In genomic region chr18:57436965-57437333, GRCh38 we compare ENCODE assay signal across 11 cellular contexts. TPM values are rescaled to one million over a fixed set of nuclear protein-coding genes. Genes with fewer than 3 reads are reported as not detected.
DNase-seq lines count a peak whose midpoint lies in the region; ATAC-seq, FAIRE-seq and TF ChIP-seq lines count a peak whose summit lies in the region.
"Had no signal": no experiment of that assay in that cellular context is flagged by ENCODE, and none has a peak within 500 bp of the region (broad histone marks: within the 10 kb centered on the region; RNA-seq: fewer than 3 reads in every experiment).

No MANE protein-coding gene starts in this region.

- no peak overlapping the region for H3K9ac ChIP-seq in iPS-15b (ENCODE audit: low read depth, low read length)

- H3K36me3 ChIP-seq in Panc1 (ENCODE audit: control insufficient read depth, insufficient read depth, low read length) (no peaks in the 10 kb centered on the region), iPS-15b (ENCODE audit: control insufficient read depth, insufficient read depth, low read length) (no peaks in the 10 kb centered on the region)
- H3K36me3 ChIP-seq: gastroesophageal sphincter had no signal

- POLR2A ChIA-PET in Panc1 (lab: Charles Lee): no interaction called here

- peak overlapping the region; percentile 48 to 61 for H3K4me3 ChIP-seq in Panc1 (ENCODE audit: low read depth in 2 of 2, low read length in 2 of 2)
- peak overlapping the region; percentile 69 for H3K4me3 ChIP-seq in iPS-15b (ENCODE audit: low read depth, low read length)

- peaks cover 66% of the 10 kb centered on the region for H3K27me3 Mint-ChIP-seq in activated naive CD4-positive, alpha-beta T cell treated with anti-CD3 and anti-CD28 coated beads, Interleukin-2, amount 50 U/mL, for 24 hours
- peaks cover 87% of the 10 kb centered on the region for H3K27me3 Mint-ChIP-seq in stimulated activated memory B cell treated with anti-CD40 and anti-IgM and Interleukin-4, amounts not matched to agents 10 μg/mL and 1 μg/mL and 100 μg/mL, for 72 hours

- CTCF ChIA-PET in Panc1 (lab: Charles Lee): interaction anchor here (0.5 to 2.5 kb wide), 2 partner anchors 44 to 568 kb away, joined by 4 to 11 read pairs; no protein-coding TSS in a partner anchor

- H3K27ac Mint-ChIP-seq in activated naive CD4-positive, alpha-beta T cell treated with anti-CD3 and anti-CD28 coated beads, Interleukin-2, amount 50 U/mL, for 24 hours: no peak overlapping the region
- peak overlapping the region; percentile 29 for H3K27ac Mint-ChIP-seq in stimulated activated memory B cell treated with anti-CD40 and anti-IgM and Interleukin-4, amounts not matched to agents 10 μg/mL and 1 μg/mL and 100 μg/mL, for 72 hours

- H3K27me3 ChIP-seq in Panc1 (ENCODE audit: control insufficient read depth, insufficient read depth, low read length) (peaks cover 11% of the 10 kb centered on the region), iPS-15b (ENCODE audit: control insufficient read depth, insufficient read depth, low read length) (peaks cover 88% of the 10 kb centered on the region)

- intact Hi-C loops in Panc1 (cut with micrococcal nuclease; ENCODE audit: unreplicated experiment): loop anchor here (5.0 to 10.0 kb wide), 2 partner anchors 570 to 642 kb away; no protein-coding TSS in a partner anchor

- H3K4me1 Mint-ChIP-seq in activated naive CD4-positive, alpha-beta T cell treated with anti-CD3 and anti-CD28 coated beads, Interleukin-2, amount 50 U/mL, for 24 hours: peaks cover 49% of the 10 kb centered on the region
- peaks cover 35% of the 10 kb centered on the region for H3K4me1 Mint-ChIP-seq in stimulated activated memory B cell treated with anti-CD40 and anti-IgM and Interleukin-4, amounts not matched to agents 10 μg/mL and 1 μg/mL and 100 μg/mL, for 72 hours

- H3K9me3 Mint-ChIP-seq in activated naive CD4-positive, alpha-beta T cell treated with anti-CD3 and anti-CD28 coated beads, Interleukin-2, amount 50 U/mL, for 24 hours: peaks cover 5% of the 10 kb centered on the region
- peaks cover 5% of the 10 kb centered on the region for H3K9me3 Mint-ChIP-seq in stimulated activated memory B cell treated with anti-CD40 and anti-IgM and Interleukin-4, amounts not matched to agents 10 μg/mL and 1 μg/mL and 100 μg/mL, for 72 hours

- no peak for DNase-seq in activated naive CD4-positive, alpha-beta T cell treated with anti-CD3 and anti-CD28 coated beads, Interleukin-2, amount 50 U/mL, for 16 hours
- DNase-seq in Panc1 (ENCODE audit: low read depth, low spot score) (no peak), NCI-H1694 treated with DMSO at 0.1 percent for 48 hours (lab: John Stamatoyannopoulos, UW) (no peak), urothelium cell line (ENCODE audit: low spot score) (no peak)
- DNase-seq in NK-92 treated with Interleukin-12 subunit alpha and Interleukin-12 subunit beta, amount 100 ng/mL, for 24 hours (lab: John Stamatoyannopoulos, UW): no peak
- DNase-seq: GOT3; stimulated activated naive CD4-positive, alpha-beta T cell treated with Interleukin-2 at 50 U/mL for 16 hours had no signal

- TF ChIP-seq CTCF in Panc1 (IDR thresholded peaks at IDR 0.05): no peak

- peaks cover 3% of the 10 kb centered on the region for H3K36me3 Mint-ChIP-seq in activated naive CD4-positive, alpha-beta T cell treated with anti-CD3 and anti-CD28 coated beads, Interleukin-2, amount 50 U/mL, for 24 hours
- peaks cover 10% of the 10 kb centered on the region for H3K36me3 Mint-ChIP-seq in stimulated activated memory B cell treated with anti-CD40 and anti-IgM and Interleukin-4, amounts not matched to agents 10 μg/mL and 1 μg/mL and 100 μg/mL, for 72 hours

- BruUV-seq in Panc1 (replicated peaks; lab: Mats Ljungman, UMichigan): no TSS peak

- no peaks in the 10 kb centered on the region for H3K9me3 ChIP-seq in Panc1 (ENCODE audit: control insufficient read depth, insufficient read depth, low read depth, low read length)
- no peaks in the 10 kb centered on the region for H3K9me3 ChIP-seq in iPS-15b (ENCODE audit: control insufficient read depth, insufficient read depth, low read length)
- H3K9me3 ChIP-seq: gastroesophageal sphincter had no signal

- no peaks in the 10 kb centered on the region for H3K4me1 ChIP-seq in Panc1 (ENCODE audit: control insufficient read depth, insufficient read depth, low read length)
- peaks cover 22% of the 10 kb centered on the region for H3K4me1 ChIP-seq in iPS-15b (ENCODE audit: control insufficient read depth, insufficient read depth, low read length)

- no peak overlapping the region for H3K27ac ChIP-seq in Panc1 (ENCODE audit: low read length)
- H3K27ac ChIP-seq: gastroesophageal sphincter had no signal

- in situ Hi-C loops in Panc1 (cut with HindIII; ENCODE audit: low pct_unique_long_range_greater_than_20kb, low sequenced_read_pairs): no loop called here

- H3K4me3 Mint-ChIP-seq in activated naive CD4-positive, alpha-beta T cell treated with anti-CD3 and anti-CD28 coated beads, Interleukin-2, amount 50 U/mL, for 24 hours: peak overlapping the region; percentile 1
- H3K4me3 Mint-ChIP-seq in stimulated activated memory B cell treated with anti-CD40 and anti-IgM and Interleukin-4, amounts not matched to agents 10 μg/mL and 1 μg/mL and 100 μg/mL, for 72 hours: peak overlapping the region; percentile 19

- no peak for ATAC-seq in Panc1
- ATAC-seq in stimulated activated memory B cell treated with anti-CD40 and anti-IgM and Interleukin-4, amounts not matched to agents 10 μg/mL and 1 μg/mL and 100 μg/mL, for 72 hours: no peak
- ATAC-seq: gastroesophageal sphincter had no signal

- no peak for FAIRE-seq in urothelium cell line (lab: Jason Lieb, UNC)

RNA-seq across cellular contexts. Expression of gene ONECUT2, which starts 1.8 kb away (rescaled TPM):
- total RNA-seq in Panc1 (2021; ENCODE audit: unreplicated experiment): 0.59 TPM
- polyA plus RNA-seq in Panc1 (2012; ENCODE audit: insufficient read length): 0.16 TPM
